9 cellular contexts compared by ENCODE assay signal in genomic region chr4:1604706-1605205, GRCh38.
A peak's percentile ranks its signal among the peaks of the same experiment; 100 is the strongest.
DNase-seq lines count a peak whose midpoint lies in the region; ATAC-seq and TF ChIP-seq lines count a peak whose summit lies in the region.
"Had no signal": no experiment of that assay in that cellular context is flagged by ENCODE, and none has a peak within 500 bp of the region (broad histone marks: within the 10 kb centered on the region; RNA-seq: fewer than 3 reads in every experiment).

No MANE protein-coding gene starts in this region.

- no peak for TF ChIP-seq CTCF in mucosa of descending colon (IDR thresholded peaks at IDR 0.05)

- intact Hi-C loops in mucosa of descending colon (cut with DNase I, micrococcal nuclease) = no loop called here

- no peaks in the 10 kb centered on the region for H3K9me3 ChIP-seq in mucosa of descending colon

- H3K36me3 ChIP-seq in mucosa of descending colon (ENCODE audit: low read depth) = no peaks in the 10 kb centered on the region

- no peak overlapping the region for H3K4me3 ChIP-seq in mucosa of descending colon

- ATAC-seq in activated T-helper 17 cell treated with anti-CD3 and anti-CD28 coated beads, Interleukin-2, amount 50 U/mL, for 72 hours (replicated peaks) = peak; percentile 60
- ATAC-seq in mucosa of descending colon (peak; percentile 73), HG02798 (IDR thresholded peaks at IDR 0.05; ENCODE audit: poor library complexity, unreplicated experiment) (no peak)

- DNase-seq in COLO668 (lab: John Stamatoyannopoulos, UW; ENCODE audit: unreplicated experiment) (peak; percentile 66), NCI-H128 (lab: John Stamatoyannopoulos, UW; ENCODE audit: unreplicated experiment) (peak; percentile 30), mucosa of descending colon (peak in 2 of 3 donors; percentile 13 to 67), DMS 273 treated with DMSO at 0.1 percent for 48 hours (lab: John Stamatoyannopoulos, UW) (no peak), SKM-1 treated with dmso at 0.1 percent for 144 hours (lab: John Stamatoyannopoulos, UW; ENCODE audit: unreplicated experiment) (no peak), immature natural killer cell (no peak)

- peak overlapping the region; percentile 55 for H3K4me3 Mint-ChIP-seq in activated T-helper 17 cell treated with anti-CD3 and anti-CD28 coated beads, Interleukin-2, amount 50 U/mL, for 72 hours
- H3K4me3 Mint-ChIP-seq in immature natural killer cell = no peak overlapping the region

- H3K9me3 Mint-ChIP-seq in activated T-helper 17 cell treated with anti-CD3 and anti-CD28 coated beads, Interleukin-2, amount 50 U/mL, for 72 hours = no peaks in the 10 kb centered on the region
- H3K9me3 Mint-ChIP-seq in immature natural killer cell = no peaks in the 10 kb centered on the region

- no peaks in the 10 kb centered on the region for H3K27me3 Mint-ChIP-seq in activated T-helper 17 cell treated with anti-CD3 and anti-CD28 coated beads, Interleukin-2, amount 50 U/mL, for 72 hours
- peaks cover 0 to 1% (median 0%) of the 10 kb centered on the region in 3 donors for H3K27me3 Mint-ChIP-seq in immature natural killer cell (ENCODE audit: low read depth in 3 of 3)
- H3K27me3 Mint-ChIP-seq: activated naive CD8-positive, alpha-beta T cell had no signal

- H3K4me1 ChIP-seq in mucosa of descending colon (ENCODE audit: low read depth) = no peaks in the 10 kb centered on the region

- H3K36me3 Mint-ChIP-seq in activated T-helper 17 cell treated with anti-CD3 and anti-CD28 coated beads, Interleukin-2, amount 50 U/mL, for 72 hours (ENCODE audit: low read depth) = no peaks in the 10 kb centered on the region
- H3K36me3 Mint-ChIP-seq in immature natural killer cell = no peaks in the 10 kb centered on the region
- H3K36me3 Mint-ChIP-seq: activated naive CD8-positive, alpha-beta T cell had no signal

- no peak overlapping the region for H3K27ac Mint-ChIP-seq in activated T-helper 17 cell treated with anti-CD3 and anti-CD28 coated beads, Interleukin-2, amount 50 U/mL, for 72 hours
- H3K27ac Mint-ChIP-seq in immature natural killer cell = no peak overlapping the region

- no peaks in the 10 kb centered on the region for H3K4me1 Mint-ChIP-seq in activated T-helper 17 cell treated with anti-CD3 and anti-CD28 coated beads, Interleukin-2, amount 50 U/mL, for 72 hours
- no peaks in the 10 kb centered on the region for H3K4me1 Mint-ChIP-seq in immature natural killer cell

Comparison
In these comparisons a context has a peak if more than half of its experiments do, and no peak if none do; other contexts are left out.
1. DNase-seq: peak in COLO668 (single experiment), NCI-H128 (single experiment) and mucosa of descending colon (2 of 3); none in DMS 273 treated with DMSO at 0.1 percent for 48 hours (single experiment), SKM-1 treated with dmso at 0.1 percent for 144 hours (single experiment) and immature natural killer cell (0 of 3).